ENCODE assay signal across 11 cellular contexts in genomic region chr11:125029431-125029830, GRCh38. TPM values are rescaled to one million over a fixed set of nuclear protein-coding genes. Genes with fewer than 3 reads are reported as not detected.
A peak's percentile ranks its signal among the peaks of the same experiment; 100 is the strongest.
DNase-seq lines count a peak whose midpoint lies in the region; ATAC-seq, FAIRE-seq and TF ChIP-seq lines count a peak whose summit lies in the region.
"Not testable (repeated sequence)": the region's sequence is repeated elsewhere in the genome, so short reads cannot be mapped to it uniquely, and the experiment has no call there.
"Had no signal": no experiment of that assay in that cellular context is flagged by ENCODE, and none has a peak within 500 bp of the region (broad histone marks: within the 10 kb centered on the region; RNA-seq: fewer than 3 reads in every experiment).

No MANE protein-coding gene starts in this region.

- WGBS in K562 (ENCODE audit: insufficient coverage, low coverage, missing lambda C conversion rate): 21% methylated on average over 1 of the region's 1 CpG
- 21% methylated on average over 1 of the region's 1 CpG for WGBS in mammary epithelial cell (ENCODE audit: low coverage, missing lambda C conversion rate)

- CTCF ChIA-PET in K562 (lab: Yijun Ruan, JAX; ENCODE audit: low intra/inter-chr PET ratio); mammary epithelial cell (lab: Charles Lee; ENCODE audit: low non-redundant PET): not testable (repeated sequence)

- H3K27ac ChIP-seq in K562 (ENCODE audit: extremely low read depth, low read depth, low read length); mammary epithelial cell (ENCODE audit: insufficient read depth, low read depth, low read length); foreskin keratinocyte: not testable (repeated sequence)
- peak overlapping the region; percentile 46 for H3K27ac ChIP-seq in epithelial cell of prostate
- peak overlapping the region; percentile 20 for H3K27ac ChIP-seq in keratinocyte (ENCODE audit: control insufficient read depth, insufficient read depth, low read length)

- TF ChIP-seq CTCF in K562 (IDR thresholded peaks at IDR 0.05 in 2 of 3, conservative IDR thresholded peaks at IDR 0.05 in 1 of 3; ENCODE audit: insufficient read depth in 2 of 3, low read depth in 1 of 3, low read length in 3 of 3); mammary epithelial cell (conservative IDR thresholded peaks at IDR 0.05 in 1 of 2, IDR thresholded peaks at IDR 0.05 in 1 of 2; ENCODE audit: extremely low read depth in 1 of 2, insufficient read depth in 1 of 2, low read depth in 1 of 2, low read length in 2 of 2); bronchial epithelial cell (IDR thresholded peaks at IDR 0.05; ENCODE audit: insufficient read depth, low read length, severe bottlenecking); epithelial cell of esophagus (IDR thresholded peaks at IDR 0.05; ENCODE audit: insufficient read depth, low read depth, low read length, missing control alignments); foreskin keratinocyte (conservative IDR thresholded peaks at IDR 0.05); keratinocyte (optimal IDR thresholded peaks at IDR 0.05 in 1 of 3, IDR thresholded peaks at IDR 0.05 in 1 of 3, conservative IDR thresholded peaks at IDR 0.05 in 1 of 3; ENCODE audit: extremely low read depth in 1 of 3, insufficient read depth in 2 of 3, low read length in 3 of 3): not testable (repeated sequence)

- TF ChIP-seq EP300 in K562 (IDR thresholded peaks at IDR 0.05; ENCODE audit: low read length): not testable (repeated sequence)

- ATAC-seq in K562: not testable (repeated sequence)
- peak; percentile 77 for ATAC-seq in foreskin keratinocyte

- H3K36me3 ChIP-seq in K562 (ENCODE audit: control insufficient read depth, insufficient read depth, low read length); mammary epithelial cell (ENCODE audit: insufficient read depth, low read length); bronchial epithelial cell (ENCODE audit: control insufficient read depth, insufficient read depth, low read length); keratinocyte (ENCODE audit: control insufficient read depth in 2 of 2, extremely low read depth in 1 of 2, insufficient read depth in 2 of 2, low read length in 2 of 2): not testable (repeated sequence)

- H3K4me1 ChIP-seq in K562 (replicated peaks in 1 of 2; ENCODE audit: control insufficient read depth in 2 of 2, insufficient read depth in 2 of 2, low read length in 2 of 2); mammary epithelial cell (ENCODE audit: insufficient read depth, low read length); foreskin keratinocyte; keratinocyte (ENCODE audit: control insufficient read depth, extremely low read depth, insufficient read depth, low read length): not testable (repeated sequence)

- not testable (repeated sequence) for H3K9me1 ChIP-seq in K562 (ENCODE audit: control insufficient read depth, insufficient read depth, low read length); keratinocyte (ENCODE audit: control insufficient read depth, extremely low read depth, insufficient read depth, low read length)

- H3K4me2 ChIP-seq in K562 (ENCODE audit: insufficient read depth, low read length): not testable (repeated sequence)
- H3K4me2 ChIP-seq in mammary epithelial cell (ENCODE audit: insufficient read depth, low read depth, low read length) (peak overlapping the region; percentile 28), keratinocyte (ENCODE audit: control insufficient read depth, extremely low read depth, insufficient read depth, low read depth, low read length) (peak overlapping the region; percentile 16)

- in situ Hi-C loops in K562 (cut with MboI); mammary epithelial cell (cut with MboI; ENCODE audit: low sequenced_read_pairs in 2 of 2): not testable (repeated sequence)

- dilution Hi-C loops in mammary epithelial cell (cut with HindIII; ENCODE audit: low sequenced_read_pairs); keratinocyte (cut with MboI; ENCODE audit: extremely low pct_ligation_motif_present, low sequenced_read_pairs): not testable (repeated sequence)

- not testable (repeated sequence) for H3K9ac ChIP-seq in K562 (ENCODE audit: insufficient read depth in 1 of 2, low read depth in 2 of 2, low read length in 2 of 2); mammary epithelial cell (ENCODE audit: insufficient read depth, low read length); keratinocyte (ENCODE audit: control insufficient read depth, extremely low read depth, insufficient read depth, low read length)

- not testable (repeated sequence) for BruUV-seq in K562 (replicated peaks; lab: Mats Ljungman, UMichigan); mammary epithelial cell (replicated peaks; lab: Mats Ljungman, UMichigan)

- H3K79me2 ChIP-seq in K562 (ENCODE audit: control insufficient read depth, insufficient read depth, low read length); mammary epithelial cell (ENCODE audit: insufficient read depth, low read length); keratinocyte (ENCODE audit: control insufficient read depth, insufficient read depth, low read length): not testable (repeated sequence)

- H3K9me3 ChIP-seq in K562 (replicated peaks; ENCODE audit: control insufficient read depth, insufficient read depth, low read depth, low read length); mammary epithelial cell (replicated peaks; ENCODE audit: insufficient read depth, low read length); keratinocyte (ENCODE audit: control insufficient read depth, low read depth, low read length): not testable (repeated sequence)

- not testable (repeated sequence) for H4K20me1 ChIP-seq in K562 (replicated peaks; ENCODE audit: control insufficient read depth, insufficient read depth, low read length); mammary epithelial cell (ENCODE audit: insufficient read depth, low read length); keratinocyte (ENCODE audit: control insufficient read depth, extremely low read depth, insufficient read depth, low read length)

- not testable (repeated sequence) for DNase-seq in K562 (ENCODE audit: extremely low read depth in 1 of 4, low spot score in 3 of 4); keratinocyte (ENCODE audit: low read depth, low spot score)
- DNase-seq in mammary epithelial cell (peak; percentile 30), bronchial epithelial cell (ENCODE audit: low read depth) (peak; percentile 80), epithelial cell of esophagus (ENCODE audit: low read depth) (peak; percentile 68), epithelial cell of prostate (ENCODE audit: low read depth, low spot score) (peak; percentile 22), foreskin keratinocyte (peak in 1 of 2 donors; percentile 66), foreskin melanocyte (peak; percentile 11)

- POLR2A ChIA-PET in K562 (lab: Yijun Ruan, JAX): not testable (repeated sequence)

- H3K4me3 ChIP-seq in K562; mammary epithelial cell (replicated peaks in 1 of 3; ENCODE audit: insufficient read depth in 1 of 3, low read depth in 2 of 3, low read length in 3 of 3); bronchial epithelial cell (ENCODE audit: low read depth, low read length); epithelial cell of esophagus (ENCODE audit: low read length); keratinocyte (ENCODE audit: control insufficient read depth in 2 of 3, extremely low read depth in 1 of 3, insufficient read depth in 2 of 3, low read depth in 1 of 3, low read length in 3 of 3): not testable (repeated sequence)

- TF ChIP-seq POLR2A in K562 (conservative IDR thresholded peaks at IDR 0.05): not testable (repeated sequence)

- intact Hi-C loops in K562 (cut with micrococcal nuclease); mammary epithelial cell (cut with micrococcal nuclease): not testable (repeated sequence)

- H3K27me3 ChIP-seq in K562 (ENCODE audit: control insufficient read depth in 2 of 2, insufficient read depth in 2 of 2, low read length in 2 of 2); mammary epithelial cell (ENCODE audit: insufficient read depth, low read length); bronchial epithelial cell (ENCODE audit: control insufficient read depth, insufficient read depth, low read length); foreskin keratinocyte; keratinocyte (ENCODE audit: control insufficient read depth, extremely low read depth, insufficient read depth, low read length): not testable (repeated sequence)

- not testable (repeated sequence) for TF ChIP-seq RAD21 in K562 (CRISPR knock-in tag; conservative IDR thresholded peaks at IDR 0.05 in 1 of 2, IDR thresholded peaks at IDR 0.05 in 1 of 2)

- FAIRE-seq in K562 (lab: Jason Lieb, UNC); bronchial epithelial cell (lab: Jason Lieb, UNC); keratinocyte (lab: Jason Lieb, UNC): not testable (repeated sequence)

- H2AFZ ChIP-seq in K562 (ENCODE audit: low read depth, low read length): not testable (repeated sequence)
- H2AFZ ChIP-seq in mammary epithelial cell (ENCODE audit: low read depth, low read length) (peak overlapping the region; percentile 65), keratinocyte (ENCODE audit: control insufficient read depth, low read length) (peak overlapping the region; percentile 30)

RNA-seq across cellular contexts. Expression of gene SLC37A2, which starts 33.7 kb away (rescaled TPM):
- 2.5 and 4.6 TPM in 2 replicates for total RNA-seq in K562 (2011; cell fraction: chromatin; rRNA removed; ENCODE audit: low replicate concordance)
- total RNA-seq in K562 (2011; cell fraction: nucleolus; rRNA removed): 2.1 and 2.3 TPM in 2 replicates
- 2.1 and 2.3 TPM in 2 replicates for total RNA-seq in K562 (2011; cell fraction: nucleoplasm; rRNA removed)
- total RNA-seq in K562 (2014; rRNA removed) (0.27 and 0.57 TPM in 2 replicates), K562 (2014; rRNA removed; fragmentation: Illumina TruSeq; extraction: Trizol) (0.45 and 0.47 TPM in 2 replicates), K562 (2015; rRNA removed; fragmentation: Illumina TruSeq; extraction: Trizol) (0.53 and 0.72 TPM in 2 replicates), K562 (2021) (0.58 and 0.71 TPM in 2 replicates), mammary epithelial cell (10 to 100 TPM; 34.8 to 85.5 TPM), bronchial epithelial cell (25.5 and 30.1 TPM in 2 replicates), foreskin keratinocyte (14.3 and 14.9 TPM in 2 replicates)
- polyA plus RNA-seq in K562 (2011; rRNA removed) (0.70 and 0.96 TPM in 2 replicates), K562 (2014; fragmentation: Illumina TruSeq; extraction: Trizol) (0.40 and 0.52 TPM in 2 replicates), K562 (2014; fragmentation: Nextera tagmentation; extraction: Ambion mirVana) (under 1 TPM; 0.01 to 0.11 TPM), K562 (2014; rRNA removed) (1.0 and 1.2 TPM in 2 replicates), mammary epithelial cell (80.3 TPM), foreskin keratinocyte (7.9 and 9.7 TPM in 2 replicates), keratinocyte (21.0 to 23.4 TPM (median 21.7 TPM) in 3 replicates)
- 0.50 and 1.1 TPM in 2 replicates for polyA plus RNA-seq in K562 (2011; cell fraction: cytosol; rRNA removed)
- 4.2 and 6.1 TPM in 2 replicates for polyA plus RNA-seq in K562 (2011; cell fraction: nucleus; rRNA removed)
- polyA plus RNA-seq in K562 (2012): 0.62 and 1.8 TPM in 2 replicates
- polyA minus RNA-seq in K562 (2011; rRNA and poly(A)+ RNA removed): 0.42 and 1.4 TPM in 2 replicates
- polyA minus RNA-seq in K562 (2011; cell fraction: cytosol; rRNA and poly(A)+ RNA removed): not detected in 2 replicates
- polyA minus RNA-seq in K562 (2011; cell fraction: nucleus; rRNA and poly(A)+ RNA removed): 1.9 and 2.2 TPM in 2 replicates
- polyA minus RNA-seq in mammary epithelial cell (76.7 TPM), keratinocyte (27.3 to 36.0 TPM (median 30.6 TPM) in 3 replicates)
- polyA plus RNA-seq in keratinocyte (2011; ENCODE audit: low read depth): 23.5 TPM
- 10.6 and 12.1 TPM in 2 replicates for polyA plus RNA-seq in keratinocyte (2011; cell fraction: cytosol; rRNA removed)
- 29.3 and 30.3 TPM in 2 replicates for polyA plus RNA-seq in keratinocyte (2011; cell fraction: nucleus; rRNA removed)
- 20.7 and 50.5 TPM in 2 replicates for polyA plus RNA-seq in keratinocyte (2012; ENCODE audit: low replicate concordance)
- polyA minus RNA-seq in keratinocyte (2011; cell fraction: cytosol; rRNA and poly(A)+ RNA removed): 17.3 TPM
- polyA minus RNA-seq in keratinocyte (2011; cell fraction: nucleus; rRNA and poly(A)+ RNA removed): 27.3 and 31.5 TPM in 2 replicates
- total RNA-seq: A673; CD4-positive, CD25-positive, alpha-beta regulatory T cell had no signal
- polyA plus RNA-seq: CD4-positive, alpha-beta memory T cell had no signal
